ENCODE assay signal across 8 cellular contexts in the genomic region with DNA sequence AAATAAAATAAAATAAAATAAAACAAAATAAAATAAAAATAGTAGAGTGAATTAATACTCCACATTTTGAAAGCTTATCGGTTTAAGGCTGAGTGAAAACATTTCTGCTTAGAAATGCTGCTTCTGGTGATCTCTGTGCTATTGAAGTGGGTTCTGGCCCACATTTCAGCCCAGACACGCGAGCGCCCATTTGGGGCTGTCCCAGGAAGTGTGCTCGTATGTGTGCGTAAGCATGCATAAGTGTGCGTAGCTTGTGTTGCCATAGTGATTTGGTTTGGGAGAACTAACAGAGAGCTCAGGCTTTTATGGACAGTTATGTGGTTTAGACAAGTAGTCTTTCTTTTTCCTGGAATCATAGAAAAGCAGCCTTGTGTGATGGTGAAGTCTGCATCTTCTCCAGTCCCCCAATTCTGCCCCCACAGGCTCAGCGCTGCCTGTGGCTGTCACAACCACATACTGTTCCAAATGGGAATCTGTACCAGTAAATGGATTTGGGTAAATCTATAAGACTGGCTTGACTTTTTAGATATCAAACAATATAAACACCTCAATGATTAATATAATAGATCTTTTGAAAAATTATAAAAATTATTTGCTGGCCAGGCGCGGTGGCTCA. TPM values are rescaled to one million over a fixed set of nuclear protein-coding genes. Genes with fewer than 3 reads are reported as not detected.
DNase-seq lines count a peak whose midpoint lies in the region; ATAC-seq and TF ChIP-seq lines count a peak whose summit lies in the region.

No MANE protein-coding gene starts in this region.

- peak overlapping the region; percentile 47 for H3K4me3 Mint-ChIP-seq in CD4-positive, alpha-beta T cell
- peak overlapping the region; percentile 54 for H3K4me3 Mint-ChIP-seq in natural killer cell treated with Interleukin-12 subunit alpha and Interleukin-12 subunit beta and Interleukin-15 and Interleukin-18, amount 100 ng/mL, for 72 hours

- H3K36me3 Mint-ChIP-seq in CD4-positive, alpha-beta T cell (ENCODE audit: low read depth) = no peaks in the 10 kb centered on the region
- H3K36me3 Mint-ChIP-seq in natural killer cell treated with Interleukin-12 subunit alpha and Interleukin-12 subunit beta and Interleukin-15 and Interleukin-18, amount 100 ng/mL, for 72 hours = no peaks in the 10 kb centered on the region

- H3K27me3 Mint-ChIP-seq in CD4-positive, alpha-beta T cell = no peaks in the 10 kb centered on the region
- no peaks in the 10 kb centered on the region for H3K27me3 Mint-ChIP-seq in natural killer cell treated with Interleukin-12 subunit alpha and Interleukin-12 subunit beta and Interleukin-15 and Interleukin-18, amount 100 ng/mL, for 72 hours

- CTCF ChIA-PET in CD4-positive, alpha-beta T cell (lab: Charles Lee) = interaction anchor here (0.6 to 1.2 kb wide), 5 partner anchors 13 to 309 kb away, joined by 3 to 9 read pairs (median 3); a partner anchor contains a TSS

- peak; percentile 17 to 81 (median 52) for DNase-seq in CD4-positive, alpha-beta T cell
- DNase-seq in activated CD8-positive, alpha-beta memory T cell treated with anti-CD3 and anti-CD28 coated beads, Interleukin-2, amount 50 U/mL, for 24 hours (ENCODE audit: extremely low read depth) = peak; percentile 19
- peak; percentile 78 for DNase-seq in natural killer cell treated with Interleukin-12 subunit alpha and Interleukin-12 subunit beta and Interleukin-15 and Interleukin-18, amount 100 ng/mL, for 72 hours (ENCODE audit: low spot score)
- no peak for DNase-seq in COR-L47 (lab: John Stamatoyannopoulos, UW)
- DNase-seq in left cardiac atrium = no peak

- intact Hi-C loops in CD4-positive, alpha-beta T cell (cut with DNase I, micrococcal nuclease) = loop anchor here in 1 of 2 experiments (1.0 to 2.0 kb wide), 2 partner anchors 30 to 68 kb away; a partner anchor contains a TSS
- intact Hi-C loops in left cardiac atrium (cut with DNase I) = loop anchor here in 1 of 2 donors (5.0 kb wide), 1 partner anchor 53 kb away; no protein-coding TSS in a partner anchor

- no peaks in the 10 kb centered on the region for H3K27me3 ChIP-seq in CD4-positive, alpha-beta T cell (ENCODE audit: control insufficient read depth, insufficient read depth, low read length)

- no peaks in the 10 kb centered on the region for H3K9me3 Mint-ChIP-seq in CD4-positive, alpha-beta T cell
- no peaks in the 10 kb centered on the region for H3K9me3 Mint-ChIP-seq in natural killer cell treated with Interleukin-12 subunit alpha and Interleukin-12 subunit beta and Interleukin-15 and Interleukin-18, amount 100 ng/mL, for 72 hours

- H3K9me3 ChIP-seq in CD4-positive, alpha-beta T cell (ENCODE audit: control insufficient read depth, low read length) = no peaks in the 10 kb centered on the region

- peak; percentile 91 for ATAC-seq in CD4-positive, alpha-beta T cell (ENCODE audit: poor library complexity)
- ATAC-seq in HG03139 (IDR thresholded peaks at IDR 0.05; ENCODE audit: unreplicated experiment) (peak; percentile 70), HG03097 (IDR thresholded peaks at IDR 0.05; ENCODE audit: low FRiP score, unreplicated experiment) (no peak), left cardiac atrium (no peak), GM21360 (IDR thresholded peaks at IDR 0.05; ENCODE audit: unreplicated experiment) (no peak)
- ATAC-seq in natural killer cell treated with Interleukin-12 subunit alpha and Interleukin-12 subunit beta and Interleukin-15 and Interleukin-18, amount 100 ng/mL, for 72 hours = peak; percentile 93 to 97

- POLR2A ChIA-PET in CD4-positive, alpha-beta T cell (lab: Charles Lee) = interaction anchor here (1.0 to 3.1 kb wide), 6 partner anchors 24 to 69 kb away, joined by 3 to 21 read pairs (median 4); a partner anchor contains a TSS

- peaks cover 6% of the 10 kb centered on the region for H3K4me1 Mint-ChIP-seq in CD4-positive, alpha-beta T cell (ENCODE audit: low read depth)
- peaks cover 2 to 12% of the 10 kb centered on the region in 2 donors for H3K4me1 Mint-ChIP-seq in natural killer cell treated with Interleukin-12 subunit alpha and Interleukin-12 subunit beta and Interleukin-15 and Interleukin-18, amount 100 ng/mL, for 72 hours (ENCODE audit: low read depth in 2 of 2)

- no peak overlapping the region for H3K27ac ChIP-seq in CD4-positive, alpha-beta T cell (ENCODE audit: low read depth, low read length)

- H3K27ac Mint-ChIP-seq in CD4-positive, alpha-beta T cell = peak overlapping the region; percentile 75
- H3K27ac Mint-ChIP-seq in natural killer cell treated with Interleukin-12 subunit alpha and Interleukin-12 subunit beta and Interleukin-15 and Interleukin-18, amount 100 ng/mL, for 72 hours = peak overlapping the region; percentile 74 to 83

- TF ChIP-seq CTCF in CD4-positive, alpha-beta T cell (IDR thresholded peaks at IDR 0.05) = no peak

RNA-seq across cellular contexts. Expression of a gene that starts 29.8 kb away (rescaled TPM):
- 10 to 100 TPM; 17.0 to 17.4 TPM for total RNA-seq in CD4-positive, alpha-beta T cell
- 10 to 100 TPM; 39.1 to 41.8 TPM for total RNA-seq in natural killer cell treated with Interleukin-12 subunit alpha and Interleukin-12 subunit beta and Interleukin-15 and Interleukin-18, amount 100 ng/mL, for 72 hours
- total RNA-seq in left cardiac atrium = 10 to 100 TPM; 13.8 to 19.3 TPM

Comparison
In these comparisons a context has a peak if more than half of its experiments do, and no peak if none do; other contexts are left out.
1. ATAC-seq: peak in CD4-positive, alpha-beta T cell (single experiment), HG03139 (single experiment) and natural killer cell treated with Interleukin-12 subunit alpha and Interleukin-12 subunit beta and Interleukin-15 and Interleukin-18, amount 100 ng/mL, for 72 hours (2 of 2); none in HG03097 (single experiment), left cardiac atrium (0 of 2) and GM21360 (single experiment).
2. DNase-seq: peak in CD4-positive, alpha-beta T cell (10 of 10), activated CD8-positive, alpha-beta memory T cell treated with anti-CD3 and anti-CD28 coated beads, Interleukin-2, amount 50 U/mL, for 24 hours (single experiment) and natural killer cell treated with Interleukin-12 subunit alpha and Interleukin-12 subunit beta and Interleukin-15 and Interleukin-18, amount 100 ng/mL, for 72 hours (single experiment); none in COR-L47 (single experiment) and left cardiac atrium (single experiment).